In genomic region chr1:205043866-205044265, GRCh38 we compare ENCODE assay signal across 16 cellular contexts. TPM values are rescaled to one million over a fixed set of nuclear protein-coding genes. Genes with fewer than 3 reads are reported as not detected.
DNase-seq lines count a peak whose midpoint lies in the region; ATAC-seq and TF ChIP-seq lines count a peak whose summit lies in the region.
"Had no signal": no experiment of that assay in that cellular context is flagged by ENCODE, and none has a peak within 500 bp of the region (broad histone marks: within the 10 kb centered on the region; RNA-seq: fewer than 3 reads in every experiment).

No MANE protein-coding gene starts in this region.

- H3K9ac ChIP-seq in HUES48 (ENCODE audit: low read depth, low read length) = no peak overlapping the region

- DNase-seq in tibial nerve (ENCODE audit: low spot score in 2 of 2) = no peak
- DNase-seq in esophagus squamous epithelium (lab: John Stamatoyannopoulos, UW) = no peak
- DNase-seq in stomach = no peak
- DNase-seq: Calu3; CD4-positive, alpha-beta T cell; DMS53; NCI-H187; NCI-H446 treated with DMSO at 0.1 percent for 48 hours; NCI-H748 treated with DMSO at 0.1 percent for 48 hours had no signal

- TF ChIP-seq POLR2A in tibial nerve (IDR thresholded peaks at IDR 0.05) = no peak
- no peak for TF ChIP-seq POLR2A in esophagus squamous epithelium (IDR thresholded peaks at IDR 0.05)
- no peak for TF ChIP-seq POLR2A in stomach (IDR thresholded peaks at IDR 0.05)

- H3K4me3 ChIP-seq in HUES48 (ENCODE audit: low read depth, low read length) (0 out of 2 replicates have a peak overlapping the region, but pooled peaks have one; percentile 50), tibial nerve (peak overlapping the region in 3 of 4 donors; percentile 19 to 45 (median 22)), esophagus squamous epithelium (no peak overlapping the region), stomach (no peak overlapping the region)
- H3K4me3 ChIP-seq: K562 had no signal

- H3K27me3 ChIP-seq in HUES48 (ENCODE audit: control insufficient read depth, insufficient read depth, low read length) (peaks cover 52% of the 10 kb centered on the region), layer of hippocampus (ENCODE audit: control insufficient read depth, insufficient read depth, low read length) (no peaks in the 10 kb centered on the region), tibial nerve (peaks cover 0 to 42% of the 10 kb centered on the region in 2 donors), esophagus squamous epithelium (peaks cover 4 to 100% (median 8%) of the 10 kb centered on the region in 4 donors), stomach (peaks cover 12 to 92% (median 59%) of the 10 kb centered on the region in 3 donors)

- no peak for ATAC-seq in GM18520 (IDR thresholded peaks at IDR 0.05; ENCODE audit: unreplicated experiment)
- ATAC-seq: HCT116 had no signal

- no peaks in the 10 kb centered on the region for H3K9me3 ChIP-seq in HUES48 (ENCODE audit: control insufficient read depth, insufficient read depth, low read length)
- no peaks in the 10 kb centered on the region for H3K9me3 ChIP-seq in tibial nerve
- H3K9me3 ChIP-seq in esophagus squamous epithelium = no peaks in the 10 kb centered on the region
- H3K9me3 ChIP-seq in stomach = no peaks in the 10 kb centered on the region

- peaks cover 32% of the 10 kb centered on the region for H3K4me1 ChIP-seq in HUES48 (ENCODE audit: control insufficient read depth, insufficient read depth, low read length)
- peaks cover 0 to 31% (median 2%) of the 10 kb centered on the region in 4 donors for H3K4me1 ChIP-seq in tibial nerve
- H3K4me1 ChIP-seq in esophagus squamous epithelium = peaks cover 0 to 10% (median 0%) of the 10 kb centered on the region in 3 donors
- H3K4me1 ChIP-seq in stomach = peaks cover 0 to 13% (median 5%) of the 10 kb centered on the region in 4 donors

- H3K27ac ChIP-seq in HUES48 (ENCODE audit: low read depth, low read length) (no peak overlapping the region), cingulate gyrus (ENCODE audit: low read depth, low read length) (peak overlapping the region; percentile 99), layer of hippocampus (ENCODE audit: low read depth, low read length) (peak overlapping the region; percentile 98), tibial nerve (peak overlapping the region in 1 of 4 donors; percentile 10), esophagus squamous epithelium (no peak overlapping the region), stomach (no peak overlapping the region)
- H3K27ac ChIP-seq: RWPE1 had no signal

- TF ChIP-seq EP300 in tibial nerve (IDR thresholded peaks at IDR 0.05) = no peak
- TF ChIP-seq EP300 in stomach (IDR thresholded peaks at IDR 0.05) = no peak

- no peak for TF ChIP-seq CTCF in tibial nerve (IDR thresholded peaks at IDR 0.05)
- TF ChIP-seq CTCF in esophagus squamous epithelium (IDR thresholded peaks at IDR 0.05) = no peak
- no peak for TF ChIP-seq CTCF in stomach (IDR thresholded peaks at IDR 0.05)

- intact Hi-C loops in esophagus squamous epithelium (cut with DNase I) (no loop called here), stomach (cut with DNase I; ENCODE audit: low total_unique reads) (no loop called here)

- WGBS in tibial nerve, 2 donors = 21 to 24% methylated on average over 4 of the region's 4 CpGs
- WGBS in esophagus squamous epithelium, 2 donors = 33 to 47% methylated on average over 1 to 3 of the region's 4 CpGs
- WGBS in stomach, 5 donors = 18 to 37% (median 28%) methylated on average over 4 of the region's 4 CpGs

- H3K36me3 ChIP-seq in HUES48 (ENCODE audit: control insufficient read depth, insufficient read depth, low read length) = no peaks in the 10 kb centered on the region
- H3K36me3 ChIP-seq in tibial nerve = no peaks in the 10 kb centered on the region
- no peaks in the 10 kb centered on the region for H3K36me3 ChIP-seq in esophagus squamous epithelium
- H3K36me3 ChIP-seq in stomach = no peaks in the 10 kb centered on the region

RNA-seq across cellular contexts. Expression of gene CNTN2, which starts 0.9 kb away (rescaled TPM):
- total RNA-seq in tibial nerve (10 to 100 TPM in 2 of 4 donors, 1 to 10 TPM in 2; 6.1 to 22.2 (median 12.2) TPM), esophagus squamous epithelium (under 1 TPM in 1 of 4 donors, not detected in 3; 0.19 TPM), stomach (1 to 10 TPM in 2 of 5 donors, under 1 TPM in 1, not detected in 2; 0.58 to 2.2 (median 1.3) TPM)
- polyA plus RNA-seq in stomach = under 1 TPM in 2 of 3 donors, not detected in 1; 0.12 to 0.20 TPM
- total RNA-seq: Calu3; CD4-positive, alpha-beta T cell; K562 had no signal
- polyA plus RNA-seq: K562 had no signal

RNA-seq across cellular contexts. Expression of gene TMEM81, which starts 40.4 kb away (rescaled TPM):
- 1 to 10 TPM in 2 of 4 donors, under 1 TPM in 1, not detected in 1; 0.44 to 3.6 (median 2.3) TPM for total RNA-seq in tibial nerve
- total RNA-seq in esophagus squamous epithelium = 1 to 10 TPM; 1.4 to 2.2 (median 1.8) TPM
- 10 to 100 TPM in 1 of 5 donors, 1 to 10 TPM in 1, not detected in 3; 1.3 to 10.3 TPM for total RNA-seq in stomach
- polyA plus RNA-seq in stomach = 1 to 10 TPM in 2 of 3 donors, not detected in 1; 1.1 to 2.3 TPM

Comparison
In these comparisons a context has a peak if more than half of its experiments do, and no peak if none do; other contexts are left out.
1. H3K27ac ChIP-seq: peak in cingulate gyrus (single experiment) and layer of hippocampus (single experiment); none in HUES48 (single experiment), esophagus squamous epithelium (0 of 4) and stomach (0 of 5).
2. H3K4me3 ChIP-seq: peak in HUES48 (single experiment) and tibial nerve (3 of 4); none in esophagus squamous epithelium (0 of 4) and stomach (0 of 4).